ENCODE assay signal across 26 cellular contexts in the genomic region with DNA sequence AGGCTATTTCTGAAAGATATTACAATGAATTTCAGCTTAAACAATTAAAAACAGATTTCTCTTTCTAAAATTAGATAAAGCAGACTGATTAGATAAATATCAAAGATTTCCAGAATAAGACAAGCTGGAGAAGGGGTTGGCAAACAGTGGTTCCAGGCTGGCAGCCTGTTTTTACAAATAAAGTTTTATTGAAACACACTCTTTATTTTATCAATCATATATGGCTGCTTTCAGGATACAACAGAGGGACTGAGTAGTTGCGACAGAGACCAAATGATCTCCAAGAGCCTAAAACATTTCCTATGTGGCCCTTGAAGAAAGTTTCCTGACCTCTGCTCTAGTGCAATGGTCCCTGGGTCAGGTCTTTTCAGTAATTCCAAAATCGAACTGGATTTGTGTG.
"Had no signal": no experiment of that assay in that cellular context is flagged by ENCODE, and none has a peak within 500 bp of the region (broad histone marks: within the 10 kb centered on the region; RNA-seq: fewer than 3 reads in every experiment).

No MANE protein-coding gene starts in this region.

- DNase-seq: hypothalamus; immature natural killer cell; kidney; left ventricle myocardium inferior; naive thymus-derived CD8-positive, alpha-beta T cell; ovary; stimulated activated CD4-positive, alpha-beta T cell treated with anti-CD3 and anti-CD28 coated beads, Interleukin-12 subunit alpha, Interleukin-12 subunit beta, amount 100 ng/mL, for 4 hours; stimulated activated CD4-positive, alpha-beta T cell treated with anti-CD3 and anti-CD28 coated beads, Interleukin-15, amount 100 ng/mL, for 24 hours; stimulated activated CD4-positive, alpha-beta T cell treated with anti-CD3 and anti-CD28 coated beads, Interleukin-2, amount 100 ng/mL, for 24 hours; stimulated activated CD4-positive, alpha-beta T cell treated with anti-CD3 and anti-CD28 coated beads, Interleukin-4, amount 100 ng/mL, for 1 hour; stimulated activated naive B cell treated with anti-CD40 and anti-IgM and Interleukin-4, amounts not matched to agents 10 μg/mL and 1 μg/mL and 100 μg/mL, for 72 hours; stimulated activated naive CD8-positive, alpha-beta T cell treated with anti-CD3 and anti-CD28 coated beads, Interleukin-15, Interleukin-2, amounts not matched to agents 100 U/mL and 50 U/mL, for 24 hours; stomach; testis; thyroid gland; upper lobe of left lung had no signal

- H3K4me2 ChIP-seq: neural progenitor cell had no signal

- H3K9me3 ChIP-seq: ovary, right atrium auricular region, testis, thyroid gland, transverse colon, vagina had no signal

- H3K4me1 Mint-ChIP-seq: immature natural killer cell; naive thymus-derived CD8-positive, alpha-beta T cell had no signal

- H3K27ac Mint-ChIP-seq: immature natural killer cell; naive thymus-derived CD8-positive, alpha-beta T cell; progenitor cell of endocrine pancreas had no signal

- H3K36me3 ChIP-seq: left ventricle myocardium inferior, neural progenitor cell, ovary, right atrium auricular region, stomach, thyroid gland, transverse colon, upper lobe of left lung, vagina had no signal

- H3K4me3 ChIP-seq: left ventricle myocardium inferior, lung, neural progenitor cell, ovary, right atrium auricular region, skin epidermis, stomach, testis, thyroid gland, transverse colon, upper lobe of left lung, vagina had no signal

- H2AFZ ChIP-seq: neural progenitor cell had no signal

- H3K4me1 ChIP-seq: left ventricle myocardium inferior, right atrium auricular region, stomach, testis, upper lobe of left lung, vagina had no signal

- FAIRE-seq: islet of Langerhans, kidney had no signal

- H3K4me3 Mint-ChIP-seq: immature natural killer cell; naive thymus-derived CD8-positive, alpha-beta T cell; nephron; neural progenitor cell; stimulated activated naive B cell treated with anti-CD40 and anti-IgM and Interleukin-4, amounts not matched to agents 10 μg/mL and 1 μg/mL and 100 μg/mL, for 72 hours had no signal

- H3K27me3 ChIP-seq: neural progenitor cell, ovary, right atrium auricular region, stomach, testis, thyroid gland, transverse colon, upper lobe of left lung, vagina had no signal

- ATAC-seq: naive thymus-derived CD8-positive, alpha-beta T cell; sciatic nerve; stimulated activated naive CD8-positive, alpha-beta T cell treated with anti-CD3 and anti-CD28 coated beads, Interleukin-15, Interleukin-2, amounts not matched to agents 100 U/mL and 50 U/mL, for 24 hours had no signal

- H3K27ac ChIP-seq: left ventricle myocardium inferior, neural progenitor cell, ovary, right atrium auricular region, stomach, testis, thyroid gland, upper lobe of left lung, vagina had no signal

- H3K9me3 Mint-ChIP-seq: stimulated activated naive B cell treated with anti-CD40 and anti-IgM and Interleukin-4, amounts not matched to agents 10 μg/mL and 1 μg/mL and 100 μg/mL, for 72 hours had no signal

- H3K36me3 Mint-ChIP-seq: immature natural killer cell; naive thymus-derived CD8-positive, alpha-beta T cell; neural progenitor cell; stimulated activated naive B cell treated with anti-CD40 and anti-IgM and Interleukin-4, amounts not matched to agents 10 μg/mL and 1 μg/mL and 100 μg/mL, for 72 hours had no signal

- H3K9ac ChIP-seq: neural progenitor cell had no signal
